Comparison of ENCODE assay signal across 8 cellular contexts in genomic region chr7:44631458-44632115, GRCh38. TPM values are rescaled to one million over a fixed set of nuclear protein-coding genes. Genes with fewer than 3 reads are reported as not detected.
A peak's percentile ranks its signal among the peaks of the same experiment; 100 is the strongest.
DNase-seq lines count a peak whose midpoint lies in the region; ATAC-seq and TF ChIP-seq lines count a peak whose summit lies in the region.

No MANE protein-coding gene starts in this region.

- H3K27ac ChIP-seq in lung (ENCODE audit: low read depth in 1 of 2, low read length in 1 of 2), result peak overlapping the region; percentile 11 to 72

- H3K4me1 Mint-ChIP-seq in IgD-negative memory B cell, result peaks cover 37 to 59% (median 52%) of the 10 kb centered on the region in 3 donors
- H3K4me1 Mint-ChIP-seq in activated naive CD4-positive, alpha-beta T cell treated with anti-CD3 and anti-CD28 coated beads, Interleukin-2, amount 10 ng/mL, durations not matched to agents 7 days and 5 days, result peaks cover 78% of the 10 kb centered on the region

- no peak for ATAC-seq in lung (ENCODE audit: insufficient read depth, low FRiP score)
- no peak for ATAC-seq in HG02870 (IDR thresholded peaks at IDR 0.05; ENCODE audit: unreplicated experiment)

- H3K9me3 ChIP-seq in lung (ENCODE audit: control insufficient read depth in 2 of 2, insufficient read depth in 1 of 2, low read length in 1 of 2), result no peaks in the 10 kb centered on the region

- H3K27ac Mint-ChIP-seq in IgD-negative memory B cell, result peak overlapping the region in 2 of 3 donors; percentile 80 to 86
- H3K27ac Mint-ChIP-seq in activated naive CD4-positive, alpha-beta T cell treated with anti-CD3 and anti-CD28 coated beads, Interleukin-2, amount 10 ng/mL, durations not matched to agents 7 days and 5 days, result peak overlapping the region; percentile 96

- TF ChIP-seq CTCF in lung (IDR thresholded peaks at IDR 0.05; ENCODE audit: control extremely low read depth, extremely low read depth), result no peak

- peaks cover 0 to 4% of the 10 kb centered on the region in 2 donors for H3K36me3 ChIP-seq in lung (ENCODE audit: control insufficient read depth in 2 of 2, insufficient read depth in 2 of 2, low read length in 2 of 2)

- CTCF ChIA-PET in activated naive CD4-positive, alpha-beta T cell treated with anti-CD3 and anti-CD28 coated beads, Interleukin-2, amount 10 ng/mL, durations not matched to agents 7 days and 5 days (lab: Charles Lee), result no interaction called here

- peaks cover 17 to 41% of the 10 kb centered on the region in 2 donors for H3K4me1 ChIP-seq in lung (ENCODE audit: control insufficient read depth in 2 of 2, insufficient read depth in 2 of 2, low read length in 2 of 2)

- H3K9me3 Mint-ChIP-seq in IgD-negative memory B cell, result no peaks in the 10 kb centered on the region
- no peaks in the 10 kb centered on the region for H3K9me3 Mint-ChIP-seq in activated naive CD4-positive, alpha-beta T cell treated with anti-CD3 and anti-CD28 coated beads, Interleukin-2, amount 10 ng/mL, durations not matched to agents 7 days and 5 days

- no peaks in the 10 kb centered on the region for H3K27me3 ChIP-seq in lung (ENCODE audit: control insufficient read depth, insufficient read depth)

- H3K4me3 Mint-ChIP-seq in IgD-negative memory B cell, result peak overlapping the region in 2 of 4 donors; percentile 60 to 81
- H3K4me3 Mint-ChIP-seq in activated naive CD4-positive, alpha-beta T cell treated with anti-CD3 and anti-CD28 coated beads, Interleukin-2, amount 10 ng/mL, durations not matched to agents 7 days and 5 days, result no peak overlapping the region

- peak; percentile 43 for DNase-seq in Ammon's horn (ENCODE audit: low spot score)
- DNase-seq in activated naive CD4-positive, alpha-beta T cell treated with anti-CD3 and anti-CD28 coated beads, Interleukin-2, amount 10 ng/mL, durations not matched to agents 7 days and 5 days, result peak; percentile 59
- no peak for DNase-seq in lung (ENCODE audit: low spot score)
- no peak for DNase-seq in stimulated activated CD4-positive, alpha-beta T cell treated with anti-CD3 and anti-CD28 coated beads, Interleukin-4, amount 100 ng/mL, for 4 hours
- DNase-seq in medulla oblongata (ENCODE audit: extremely low spot score), result no peak
- DNase-seq in NCI-H524 (lab: John Stamatoyannopoulos, UW), result no peak

- no peak overlapping the region for H3K4me3 ChIP-seq in lung

- peaks cover 5% of the 10 kb centered on the region for H3K36me3 Mint-ChIP-seq in IgD-negative memory B cell
- H3K36me3 Mint-ChIP-seq in activated naive CD4-positive, alpha-beta T cell treated with anti-CD3 and anti-CD28 coated beads, Interleukin-2, amount 10 ng/mL, durations not matched to agents 7 days and 5 days, result peaks cover 59% of the 10 kb centered on the region

- no peaks in the 10 kb centered on the region for H3K27me3 Mint-ChIP-seq in IgD-negative memory B cell
- no peaks in the 10 kb centered on the region for H3K27me3 Mint-ChIP-seq in activated naive CD4-positive, alpha-beta T cell treated with anti-CD3 and anti-CD28 coated beads, Interleukin-2, amount 10 ng/mL, durations not matched to agents 7 days and 5 days

- WGBS in lung, 2 donors, result 24 to 39% methylated on average over 6 of the region's 6 CpGs

RNA-seq across cellular contexts. Expression of gene OGDH, which starts 25.2 kb away (rescaled TPM):
- polyA plus RNA-seq in IgD-negative memory B cell (26.6 TPM), lung (10 to 100 TPM; 39.0 to 65.2 TPM)
- total RNA-seq in lung, result 100 to 1,000 TPM in 1 of 2 donors, 10 to 100 TPM in 1; 54.6 to 142 TPM

RNA-seq across cellular contexts. Expression of gene TMED4, which starts 49.6 kb away (rescaled TPM):
- 59.9 TPM for polyA plus RNA-seq in IgD-negative memory B cell
- total RNA-seq in lung, result 100 to 1,000 TPM in 1 of 2 donors, 10 to 100 TPM in 1; 81.0 to 106 TPM
- polyA plus RNA-seq in lung, result 10 to 100 TPM; 46.4 to 52.5 TPM

RNA-seq across cellular contexts. Expression of gene DDX56, which starts 57.9 kb away (rescaled TPM):
- polyA plus RNA-seq in IgD-negative memory B cell (52.0 TPM), lung (10 to 100 TPM; 45.9 to 66.5 TPM)
- total RNA-seq in lung, result 10 to 100 TPM; 49.8 to 67.5 TPM

Comparison
In these comparisons a context has a peak if more than half of its experiments do, and no peak if none do; other contexts are left out.
1. DNase-seq: peak in Ammon's horn (single experiment) and activated naive CD4-positive, alpha-beta T cell treated with anti-CD3 and anti-CD28 coated beads, Interleukin-2, amount 10 ng/mL, durations not matched to agents 7 days and 5 days (single experiment); none in lung (single experiment), stimulated activated CD4-positive, alpha-beta T cell treated with anti-CD3 and anti-CD28 coated beads, Interleukin-4, amount 100 ng/mL, for 4 hours (0 of 2), medulla oblongata (single experiment) and NCI-H524 (0 of 2).